In genomic region chr4:122884504-122884903, GRCh38 we compare ENCODE assay signal across 17 cellular contexts. TPM values are rescaled to one million over a fixed set of nuclear protein-coding genes. Genes with fewer than 3 reads are reported as not detected.
"Had no signal": no experiment of that assay in that cellular context is flagged by ENCODE, and none has a peak within 500 bp of the region (broad histone marks: within the 10 kb centered on the region; RNA-seq: fewer than 3 reads in every experiment).

No MANE protein-coding gene starts in this region.

- H3K27me3 Mint-ChIP-seq: type B pancreatic cell had no signal

- H3K4me3 ChIP-seq: colonic mucosa, gastroesophageal sphincter, left lung, lung, stomach, suprapubic skin, thyroid gland had no signal

- ATAC-seq: gastroesophageal sphincter; left lung; naive thymus-derived CD4-positive, alpha-beta T cell had no signal

- H3K36me3 ChIP-seq: colonic mucosa, left lung, suprapubic skin, thyroid gland had no signal

- H3K27ac ChIP-seq: colonic mucosa, gastroesophageal sphincter, left lung, stomach, suprapubic skin, thyroid gland had no signal

- H3K4me1 ChIP-seq: colonic mucosa, left lung, thyroid gland had no signal

- H3K27ac Mint-ChIP-seq: naive thymus-derived CD4-positive, alpha-beta T cell; nephron progenitor cell; type B pancreatic cell had no signal

- DNase-seq: colonic mucosa; dermis blood vessel endothelial cell; glutamatergic neuron; islet precursor cell; left lung; mesendoderm; naive thymus-derived CD4-positive, alpha-beta T cell; nephron progenitor cell; small intestine; stimulated activated CD4-positive, alpha-beta T cell treated with anti-CD3 and anti-CD28 coated beads, Interleukin-12 subunit alpha, Interleukin-12 subunit beta, amount 100 ng/mL, for 4 hours; stimulated activated naive CD4-positive, alpha-beta T cell; stomach; thyroid gland had no signal

- H3K27me3 ChIP-seq: colonic mucosa, gastroesophageal sphincter, left lung, stomach, suprapubic skin, thyroid gland had no signal

- H3K9me3 ChIP-seq: colonic mucosa, gastroesophageal sphincter, left lung, suprapubic skin, thyroid gland had no signal

- H3K4me1 Mint-ChIP-seq: naive thymus-derived CD4-positive, alpha-beta T cell; nephron progenitor cell had no signal

- H3K4me3 Mint-ChIP-seq: naive thymus-derived CD4-positive, alpha-beta T cell; nephron progenitor cell; type B pancreatic cell had no signal

RNA-seq across cellular contexts. Expression of gene FGF2, which starts 57.9 kb away (rescaled TPM):
- polyA plus RNA-seq: naive thymus-derived CD4-positive, alpha-beta T cell had no signal
